ENCODE assay signal across 20 cellular contexts in genomic region chr12:49870501-49871262, GRCh38. TPM values are rescaled to one million over a fixed set of nuclear protein-coding genes. Genes with fewer than 3 reads are reported as not detected.
"Had no signal": no experiment of that assay in that cellular context is flagged by ENCODE, and none has a peak within 500 bp of the region (broad histone marks: within the 10 kb centered on the region; RNA-seq: fewer than 3 reads in every experiment).

No MANE protein-coding gene starts in this region.

- H3K4me3 Mint-ChIP-seq: activated B cell treated with CpG ODN at 0.5 μM for 24 hours; activated CD4-positive, alpha-beta T cell treated with anti-CD3 and anti-CD28 coated beads, Interleukin-2, amount 10 ng/mL, durations not matched to agents 24 days and 14 days; activated naive CD4-positive, alpha-beta T cell treated with anti-CD3 and anti-CD28 coated beads, Interleukin-2, amount 10 ng/mL, durations not matched to agents 7 days and 5 days; activated T-helper 17 cell treated with anti-CD3 and anti-CD28 coated beads, Interleukin-2, amount 50 U/mL, for 72 hours; memory B cell; natural killer cell had no signal

- H3K4me1 Mint-ChIP-seq: activated B cell treated with CpG ODN at 0.5 μM for 24 hours; activated CD4-positive, alpha-beta T cell treated with anti-CD3 and anti-CD28 coated beads, Interleukin-2, amount 10 ng/mL, durations not matched to agents 24 days and 14 days; activated naive CD4-positive, alpha-beta T cell treated with anti-CD3 and anti-CD28 coated beads, Interleukin-2, amount 10 ng/mL, durations not matched to agents 7 days and 5 days; activated T-helper 17 cell treated with anti-CD3 and anti-CD28 coated beads, Interleukin-2, amount 50 U/mL, for 72 hours had no signal

- H3K27me3 ChIP-seq: ascending aorta had no signal

- ATAC-seq: activated T-helper 17 cell treated with anti-CD3 and anti-CD28 coated beads, Interleukin-2, amount 50 U/mL, for 72 hours; natural killer cell; psoas muscle had no signal

- H3K9me3 ChIP-seq: ascending aorta, esophagus squamous epithelium, left ventricle myocardium inferior, psoas muscle, tibial artery had no signal

- DNase-seq: activated B cell treated with CpG ODN at 0.5 μM for 24 hours; activated CD4-positive, alpha-beta T cell treated with anti-CD3 and anti-CD28 coated beads, Interleukin-2, amount 10 ng/mL, durations not matched to agents 24 days and 14 days; activated naive CD4-positive, alpha-beta T cell treated with anti-CD3 and anti-CD28 coated beads, Interleukin-2, amount 10 ng/mL, durations not matched to agents 7 days and 5 days; activated T-cell treated with anti-CD3 and anti-CD28 coated beads for 4 hours; effector CD4-positive, alpha-beta T cell; esophagus squamous epithelium; hypothalamus; kidney; left ventricle myocardium inferior; natural killer cell; psoas muscle; stimulated activated CD4-positive, alpha-beta T cell treated with anti-CD3 and anti-CD28 coated beads, Interleukin-12 subunit alpha, Interleukin-12 subunit beta, amount 100 ng/mL, for 4 hours; stimulated activated CD4-positive, alpha-beta T cell treated with anti-CD3 and anti-CD28 coated beads, Interleukin-2, amount 100 ng/mL, for 24 hours; T-helper 2 cell; tibial artery had no signal

- H3K27ac ChIP-seq: psoas muscle, tibial artery had no signal

- H3K27me3 Mint-ChIP-seq: activated T-helper 17 cell treated with anti-CD3 and anti-CD28 coated beads, Interleukin-2, amount 50 U/mL, for 72 hours had no signal

- H3K9me3 Mint-ChIP-seq: activated B cell treated with CpG ODN at 0.5 μM for 24 hours; activated CD4-positive, alpha-beta T cell treated with anti-CD3 and anti-CD28 coated beads, Interleukin-2, amount 10 ng/mL, durations not matched to agents 24 days and 14 days; activated naive CD4-positive, alpha-beta T cell treated with anti-CD3 and anti-CD28 coated beads, Interleukin-2, amount 10 ng/mL, durations not matched to agents 7 days and 5 days; activated T-helper 17 cell treated with anti-CD3 and anti-CD28 coated beads, Interleukin-2, amount 50 U/mL, for 72 hours; memory B cell; natural killer cell had no signal

- H3K36me3 ChIP-seq: ascending aorta, esophagus squamous epithelium, left ventricle myocardium inferior, tibial artery had no signal

- H3K27ac Mint-ChIP-seq: activated B cell treated with CpG ODN at 0.5 μM for 24 hours; activated CD4-positive, alpha-beta T cell treated with anti-CD3 and anti-CD28 coated beads, Interleukin-2, amount 10 ng/mL, durations not matched to agents 24 days and 14 days; activated naive CD4-positive, alpha-beta T cell treated with anti-CD3 and anti-CD28 coated beads, Interleukin-2, amount 10 ng/mL, durations not matched to agents 7 days and 5 days; activated T-helper 17 cell treated with anti-CD3 and anti-CD28 coated beads, Interleukin-2, amount 50 U/mL, for 72 hours; memory B cell; natural killer cell had no signal

- H3K36me3 Mint-ChIP-seq: activated naive CD4-positive, alpha-beta T cell treated with anti-CD3 and anti-CD28 coated beads, Interleukin-2, amount 10 ng/mL, durations not matched to agents 7 days and 5 days; memory B cell; natural killer cell had no signal

- H3K4me3 ChIP-seq: ascending aorta, esophagus squamous epithelium, left ventricle myocardium inferior, psoas muscle, tibial artery had no signal

RNA-seq across cellular contexts. Expression of gene FAIM2, which starts 33.0 kb away (rescaled TPM):
- total RNA-seq: activated B cell treated with CpG ODN at 0.5 μM for 24 hours, endothelial cell of umbilical vein, glomerular endothelial cell had no signal
